In genomic region chr10:28906440-28906839, GRCh38 we compare ENCODE assay signal across 23 cellular contexts.
A peak's percentile ranks its signal among the peaks of the same experiment; 100 is the strongest.
DNase-seq lines count a peak whose midpoint lies in the region; ATAC-seq and TF ChIP-seq lines count a peak whose summit lies in the region.
"Had no signal": no experiment of that assay in that cellular context is flagged by ENCODE, and none has a peak within 500 bp of the region (broad histone marks: within the 10 kb centered on the region; RNA-seq: fewer than 3 reads in every experiment).

No MANE protein-coding gene starts in this region.

- H3K4me1 Mint-ChIP-seq in nephron progenitor cell (peaks cover 42% of the 10 kb centered on the region), natural killer cell (no peaks in the 10 kb centered on the region)
- H3K4me1 Mint-ChIP-seq in activated CD4-positive, alpha-beta memory T cell treated with anti-CD3 and anti-CD28 coated beads, Interleukin-2, amount 10 ng/mL, durations not matched to agents 7 days and 5 days: no peaks in the 10 kb centered on the region
- no peaks in the 10 kb centered on the region for H3K4me1 Mint-ChIP-seq in activated T-helper 1 cell treated with anti-CD3 and anti-CD28 coated beads, Interleukin-12 subunit alpha, Interleukin-12 subunit beta, Interleukin-2, Interleukin-4 antibody, amounts not matched to agents 30 ng/mL and 10 ng/mL and 1 ng/mL, durations not matched to agents 14 hours and 24 hours and 36 hours (ENCODE audit: low read depth)

- no peak for ATAC-seq in natural killer cell
- ATAC-seq: sciatic nerve had no signal

- no peak overlapping the region for H3K27ac ChIP-seq in BLaER1 treated with 17β-estradiol and CSF1 and Interleukin-3, amounts not matched to agents 10 nM and 100 nM
- peak overlapping the region; percentile 38 for H3K27ac ChIP-seq in brain microvascular endothelial cell
- H3K27ac ChIP-seq: epithelial cell of prostate, SJCRH30, testis had no signal

- H3K27me3 Mint-ChIP-seq in nephron progenitor cell (ENCODE audit: low read depth, poor library complexity): no peaks in the 10 kb centered on the region
- no peaks in the 10 kb centered on the region for H3K27me3 Mint-ChIP-seq in activated CD4-positive, alpha-beta memory T cell treated with anti-CD3 and anti-CD28 coated beads, Interleukin-2, amount 10 ng/mL, durations not matched to agents 7 days and 5 days
- peaks cover 4% of the 10 kb centered on the region for H3K27me3 Mint-ChIP-seq in activated T-helper 1 cell treated with anti-CD3 and anti-CD28 coated beads, Interleukin-12 subunit alpha, Interleukin-12 subunit beta, Interleukin-2, Interleukin-4 antibody, amounts not matched to agents 30 ng/mL and 10 ng/mL and 1 ng/mL, durations not matched to agents 14 hours and 24 hours and 36 hours (ENCODE audit: insufficient read depth)
- H3K27me3 Mint-ChIP-seq in natural killer cell (ENCODE audit: low read depth in 2 of 2): no peaks in the 10 kb centered on the region
- H3K27me3 Mint-ChIP-seq: activated T-cell treated with anti-CD3 and anti-CD28 coated beads, Interleukin-2, amount 50 U/mL, for 24 hours; CD4-positive, alpha-beta T cell; progenitor cell of endocrine pancreas had no signal

- no peaks in the 10 kb centered on the region for H3K27me3 ChIP-seq in BLaER1 treated with 17β-estradiol and CSF1 and Interleukin-3, amounts not matched to agents 10 nM and 100 nM
- H3K27me3 ChIP-seq in MG63 (no peaks in the 10 kb centered on the region), brain microvascular endothelial cell (replicated peaks) (no peaks in the 10 kb centered on the region)
- H3K27me3 ChIP-seq: SJCRH30, testis had no signal

- H3K36me3 Mint-ChIP-seq in nephron progenitor cell (ENCODE audit: low read depth) (no peaks in the 10 kb centered on the region), natural killer cell (no peaks in the 10 kb centered on the region)
- no peaks in the 10 kb centered on the region for H3K36me3 Mint-ChIP-seq in activated CD4-positive, alpha-beta memory T cell treated with anti-CD3 and anti-CD28 coated beads, Interleukin-2, amount 10 ng/mL, durations not matched to agents 7 days and 5 days (ENCODE audit: low read depth)
- H3K36me3 Mint-ChIP-seq in activated T-helper 1 cell treated with anti-CD3 and anti-CD28 coated beads, Interleukin-12 subunit alpha, Interleukin-12 subunit beta, Interleukin-2, Interleukin-4 antibody, amounts not matched to agents 30 ng/mL and 10 ng/mL and 1 ng/mL, durations not matched to agents 14 hours and 24 hours and 36 hours (ENCODE audit: low read depth): no peaks in the 10 kb centered on the region

- H3K4me3 Mint-ChIP-seq in nephron progenitor cell: no peak overlapping the region
- H3K4me3 Mint-ChIP-seq in activated CD4-positive, alpha-beta memory T cell treated with anti-CD3 and anti-CD28 coated beads, Interleukin-2, amount 10 ng/mL, durations not matched to agents 7 days and 5 days: no peak overlapping the region
- no peak overlapping the region for H3K4me3 Mint-ChIP-seq in activated T-helper 1 cell treated with anti-CD3 and anti-CD28 coated beads, Interleukin-12 subunit alpha, Interleukin-12 subunit beta, Interleukin-2, Interleukin-4 antibody, amounts not matched to agents 30 ng/mL and 10 ng/mL and 1 ng/mL, durations not matched to agents 14 hours and 24 hours and 36 hours
- H3K4me3 Mint-ChIP-seq in natural killer cell: no peak overlapping the region
- H3K4me3 Mint-ChIP-seq: activated T-cell treated with anti-CD3 and anti-CD28 coated beads, Interleukin-2, amount 50 U/mL, for 24 hours; CD4-positive, alpha-beta T cell had no signal

- H3K4me3 ChIP-seq in BLaER1 treated with 17β-estradiol and CSF1 and Interleukin-3, amounts not matched to agents 10 nM and 100 nM: peak overlapping the region in 1 of 10 experiments; percentile 30; a peak in 2 of 20 replicates
- H3K4me3 ChIP-seq in MG63 (no peak overlapping the region), brain microvascular endothelial cell (ENCODE audit: low read depth, low read length) (no peak overlapping the region)
- H3K4me3 ChIP-seq: SJCRH30, testis had no signal

- CTCF ChIA-PET in activated CD4-positive, alpha-beta memory T cell treated with anti-CD3 and anti-CD28 coated beads, Interleukin-2, amount 10 ng/mL, durations not matched to agents 7 days and 5 days (lab: Charles Lee): no interaction called here

- peaks cover 8 to 29% (median 18%) of the 10 kb centered on the region in 10 experiments for H3K4me1 ChIP-seq in BLaER1 treated with 17β-estradiol and CSF1 and Interleukin-3, amounts not matched to agents 10 nM and 100 nM
- H3K4me1 ChIP-seq: SJCRH30, testis had no signal

- POLR2A ChIA-PET in activated CD4-positive, alpha-beta memory T cell treated with anti-CD3 and anti-CD28 coated beads, Interleukin-2, amount 10 ng/mL, durations not matched to agents 7 days and 5 days (lab: Charles Lee): no interaction called here

- intact Hi-C loops in activated T-helper 1 cell treated with anti-CD3 and anti-CD28 coated beads, Interleukin-12 subunit alpha, Interleukin-12 subunit beta, Interleukin-2, Interleukin-4 antibody, amounts not matched to agents 30 ng/mL and 10 ng/mL and 1 ng/mL, durations not matched to agents 14 hours and 24 hours and 36 hours (cut with micrococcal nuclease): no loop called here
- intact Hi-C loops in natural killer cell (cut with micrococcal nuclease): no loop called here

- in situ Hi-C loops in brain microvascular endothelial cell (cut with HindIII; ENCODE audit: low pct_ligation_motif_present, low sequenced_read_pairs): no loop called here

- H3K9ac ChIP-seq in BLaER1 treated with 17β-estradiol and CSF1 and Interleukin-3, amounts not matched to agents 10 nM and 100 nM: 0 out of 22 replicates have a peak overlapping the region, but pooled peaks of 1 of the 11 experiments have one; percentile 5

- peak; percentile 25 for DNase-seq in MG63
- no peak for DNase-seq in brain microvascular endothelial cell
- DNase-seq in nephron progenitor cell: no peak
- DNase-seq in stimulated activated CD4-positive, alpha-beta T cell treated with anti-CD3 and anti-CD28 coated beads, Interleukin-2, amount 100 ng/mL, for 24 hours: no peak
- DNase-seq in activated CD4-positive, alpha-beta memory T cell treated with anti-CD3 and anti-CD28 coated beads, Interleukin-2, amount 10 ng/mL, durations not matched to agents 7 days and 5 days: no peak
- DNase-seq in activated T-helper 1 cell treated with anti-CD3 and anti-CD28 coated beads, Interleukin-12 subunit alpha, Interleukin-12 subunit beta, Interleukin-2, Interleukin-4 antibody, amounts not matched to agents 30 ng/mL and 10 ng/mL and 1 ng/mL, durations not matched to agents 14 hours and 24 hours and 36 hours (ENCODE audit: low spot score): no peak
- DNase-seq in natural killer cell: no peak
- DNase-seq: activated T-cell treated with anti-CD3 and anti-CD28 coated beads, Interleukin-2, amount 50 U/mL, for 24 hours; CD4-positive, alpha-beta T cell; DMS 273 treated with DMSO at 0.1 percent for 48 hours; effector CD4-positive, alpha-beta T cell; GOT3; head of caudate nucleus; NCI-H1048; NCI-H1694 treated with DMSO at 0.1 percent for 48 hours; NCI-H524; SJCRH30; stimulated activated naive CD4-positive, alpha-beta T cell; testis had no signal

- TF ChIP-seq CTCF in brain microvascular endothelial cell (IDR thresholded peaks at IDR 0.05; ENCODE audit: low read depth, low read length, missing control alignments) (no peak), nephron progenitor cell (IDR thresholded peaks at IDR 0.05) (no peak), natural killer cell (IDR thresholded peaks at IDR 0.05) (no peak)

- H3K4me2 ChIP-seq in BLaER1 treated with 17β-estradiol and CSF1 and Interleukin-3, amounts not matched to agents 10 nM and 100 nM: peak overlapping the region; percentile 55 to 82 (median 73)

- peaks cover under 1% of the 10 kb centered on the region for H3K9me3 Mint-ChIP-seq in nephron progenitor cell
- H3K9me3 Mint-ChIP-seq in activated CD4-positive, alpha-beta memory T cell treated with anti-CD3 and anti-CD28 coated beads, Interleukin-2, amount 10 ng/mL, durations not matched to agents 7 days and 5 days: no peaks in the 10 kb centered on the region
- H3K9me3 Mint-ChIP-seq in activated T-helper 1 cell treated with anti-CD3 and anti-CD28 coated beads, Interleukin-12 subunit alpha, Interleukin-12 subunit beta, Interleukin-2, Interleukin-4 antibody, amounts not matched to agents 30 ng/mL and 10 ng/mL and 1 ng/mL, durations not matched to agents 14 hours and 24 hours and 36 hours: no peaks in the 10 kb centered on the region
- H3K9me3 Mint-ChIP-seq in natural killer cell: no peaks in the 10 kb centered on the region
- H3K9me3 Mint-ChIP-seq: activated T-cell treated with anti-CD3 and anti-CD28 coated beads, Interleukin-2, amount 50 U/mL, for 24 hours; CD4-positive, alpha-beta T cell had no signal

- H3K36me3 ChIP-seq in BLaER1 treated with 17β-estradiol and CSF1 and Interleukin-3, amounts not matched to agents 10 nM and 100 nM: no peaks in the 10 kb centered on the region
- H3K36me3 ChIP-seq in MG63: no peaks in the 10 kb centered on the region
- H3K36me3 ChIP-seq in brain microvascular endothelial cell (replicated peaks): no peaks in the 10 kb centered on the region
- H3K36me3 ChIP-seq: SJCRH30 had no signal

- H3K27ac Mint-ChIP-seq in nephron progenitor cell (peak overlapping the region; percentile 31), natural killer cell (no peak overlapping the region)
- no peak overlapping the region for H3K27ac Mint-ChIP-seq in activated CD4-positive, alpha-beta memory T cell treated with anti-CD3 and anti-CD28 coated beads, Interleukin-2, amount 10 ng/mL, durations not matched to agents 7 days and 5 days
- no peak overlapping the region for H3K27ac Mint-ChIP-seq in activated T-helper 1 cell treated with anti-CD3 and anti-CD28 coated beads, Interleukin-12 subunit alpha, Interleukin-12 subunit beta, Interleukin-2, Interleukin-4 antibody, amounts not matched to agents 30 ng/mL and 10 ng/mL and 1 ng/mL, durations not matched to agents 14 hours and 24 hours and 36 hours
- H3K27ac Mint-ChIP-seq: activated T-cell treated with anti-CD3 and anti-CD28 coated beads, Interleukin-2, amount 50 U/mL, for 24 hours; CD4-positive, alpha-beta T cell; progenitor cell of endocrine pancreas had no signal

- H3K9me3 ChIP-seq in BLaER1 treated with 17β-estradiol and CSF1 and Interleukin-3, amounts not matched to agents 10 nM and 100 nM (replicated peaks in 1 of 11): peaks cover 0 to 15% (median 9%) of the 10 kb centered on the region in 11 experiments; a peak in 13 of 22 replicates
- H3K9me3 ChIP-seq in MG63: no peaks in the 10 kb centered on the region
- H3K9me3 ChIP-seq: SJCRH30, testis had no signal

- H4K20me1 ChIP-seq in BLaER1 treated with 17β-estradiol and CSF1 and Interleukin-3, amounts not matched to agents 10 nM and 100 nM: no peaks in the 10 kb centered on the region
